8 cellular contexts compared by ENCODE assay signal in the genomic region with DNA sequence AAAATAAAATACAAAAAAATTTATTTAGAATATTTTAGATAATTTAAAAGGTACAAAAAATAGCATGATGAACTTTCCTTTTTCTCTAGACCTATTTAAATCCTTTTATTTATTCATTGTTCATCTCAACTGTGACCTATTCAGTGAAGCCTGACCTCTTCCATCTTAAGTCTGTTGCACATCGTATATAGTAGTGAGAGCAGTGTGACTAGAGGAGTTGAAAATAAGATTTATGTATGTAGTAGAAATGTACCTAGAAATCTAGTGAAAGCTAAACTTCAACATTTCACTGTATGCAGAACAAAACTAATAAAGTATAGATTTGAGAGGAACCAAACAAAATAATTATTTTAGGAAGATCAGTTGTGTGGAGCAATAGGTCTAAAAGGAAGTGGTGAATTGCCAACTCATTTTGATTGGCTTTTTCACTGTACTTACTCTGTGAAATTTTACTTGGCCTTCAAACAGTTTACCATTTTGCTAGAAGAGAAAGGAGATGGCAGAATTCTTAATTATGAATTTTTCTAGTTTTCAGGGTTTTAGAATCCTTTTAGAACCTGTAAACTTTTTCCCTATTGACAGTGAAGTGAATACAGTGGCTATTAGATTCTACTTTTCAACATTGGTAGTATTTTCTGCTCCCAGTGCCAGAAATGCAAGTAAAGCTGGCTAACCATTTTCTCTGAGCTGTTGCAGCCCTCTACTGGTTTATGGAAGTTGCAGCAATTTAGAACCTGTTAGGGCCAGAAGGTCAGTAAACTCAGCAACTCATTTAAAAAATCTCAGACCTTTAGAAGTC. TPM values are rescaled to one million over a fixed set of nuclear protein-coding genes. Genes with fewer than 3 reads are reported as not detected.
DNase-seq lines count a peak whose midpoint lies in the region; ATAC-seq and TF ChIP-seq lines count a peak whose summit lies in the region.

No MANE protein-coding gene starts in this region.

- H3K27ac ChIP-seq in CD8-positive, alpha-beta memory T cell (ENCODE audit: low read depth, low read length): peak overlapping the region; percentile 13
- peak overlapping the region; percentile 70 for H3K27ac ChIP-seq in OCI-LY7 (ENCODE audit: low read depth, low read length, poor library complexity, severe bottlenecking)
- H3K27ac ChIP-seq in brain microvascular endothelial cell: peak overlapping the region; percentile 39

- peak; percentile 54 for ATAC-seq in GM18867 (IDR thresholded peaks at IDR 0.05; ENCODE audit: unreplicated experiment)
- ATAC-seq in stimulated activated memory B cell treated with anti-CD40 and anti-IgM and Interleukin-4, amounts not matched to agents 10 μg/mL and 1 μg/mL and 100 μg/mL, for 72 hours: peak; percentile 65

- peak overlapping the region; percentile 68 for H3K4me2 ChIP-seq in OCI-LY7 (ENCODE audit: low read length)

- H3K9me3 ChIP-seq in CD8-positive, alpha-beta memory T cell (ENCODE audit: low read length): no peaks in the 10 kb centered on the region
- 0 out of 2 replicates have a peak, but pooled peaks cover 5% of the 10 kb centered on the region for H3K9me3 ChIP-seq in OCI-LY7 (ENCODE audit: low read length)

- H2AFZ ChIP-seq in OCI-LY7 (ENCODE audit: low read length): no peak overlapping the region

- peak overlapping the region; percentile 44 to 97 (median 68) for H3K27ac Mint-ChIP-seq in CD8-positive, alpha-beta memory T cell
- peak overlapping the region; percentile 58 to 89 (median 73) for H3K27ac Mint-ChIP-seq in immature natural killer cell
- H3K27ac Mint-ChIP-seq in stimulated activated memory B cell treated with anti-CD40 and anti-IgM and Interleukin-4, amounts not matched to agents 10 μg/mL and 1 μg/mL and 100 μg/mL, for 72 hours: peak overlapping the region; percentile 85

- in situ Hi-C loops in brain microvascular endothelial cell (cut with HindIII; ENCODE audit: low pct_ligation_motif_present, low sequenced_read_pairs): no loop called here

- peaks cover 100% of the 10 kb centered on the region for H3K79me2 ChIP-seq in OCI-LY7 (ENCODE audit: insufficient read depth, low read depth, low read length)

- H3K9me3 Mint-ChIP-seq in CD8-positive, alpha-beta memory T cell: peaks cover 0 to 1% (median 0%) of the 10 kb centered on the region in 5 donors
- H3K9me3 Mint-ChIP-seq in immature natural killer cell: no peaks in the 10 kb centered on the region
- no peaks in the 10 kb centered on the region for H3K9me3 Mint-ChIP-seq in stimulated activated memory B cell treated with anti-CD40 and anti-IgM and Interleukin-4, amounts not matched to agents 10 μg/mL and 1 μg/mL and 100 μg/mL, for 72 hours

- peak overlapping the region in 5 of 7 donors; percentile 7 to 37 (median 9) for H3K4me3 Mint-ChIP-seq in CD8-positive, alpha-beta memory T cell
- peak overlapping the region in 2 of 5 donors; percentile 27 to 39 for H3K4me3 Mint-ChIP-seq in immature natural killer cell
- H3K4me3 Mint-ChIP-seq in stimulated activated memory B cell treated with anti-CD40 and anti-IgM and Interleukin-4, amounts not matched to agents 10 μg/mL and 1 μg/mL and 100 μg/mL, for 72 hours: peak overlapping the region; percentile 50

- TF ChIP-seq CTCF in OCI-LY7 (conservative IDR thresholded peaks at IDR 0.05; ENCODE audit: low read length) (peak; percentile 98), brain microvascular endothelial cell (IDR thresholded peaks at IDR 0.05; ENCODE audit: low read depth, low read length, missing control alignments) (peak; percentile 84)

- BruUV-seq in OCI-LY7 (replicated peaks; lab: Mats Ljungman, UMichigan): no TSS peak

- H3K36me3 Mint-ChIP-seq in CD8-positive, alpha-beta memory T cell: peaks cover 0 to 10% (median 0%) of the 10 kb centered on the region in 3 donors
- H3K36me3 Mint-ChIP-seq in immature natural killer cell: no peaks in the 10 kb centered on the region
- H3K36me3 Mint-ChIP-seq in stimulated activated memory B cell treated with anti-CD40 and anti-IgM and Interleukin-4, amounts not matched to agents 10 μg/mL and 1 μg/mL and 100 μg/mL, for 72 hours: peaks cover 7% of the 10 kb centered on the region

- peaks cover 74 to 91% (median 89%) of the 10 kb centered on the region in 3 donors for H3K4me1 Mint-ChIP-seq in CD8-positive, alpha-beta memory T cell
- peaks cover 60 to 87% of the 10 kb centered on the region in 2 donors for H3K4me1 Mint-ChIP-seq in immature natural killer cell
- H3K4me1 Mint-ChIP-seq in stimulated activated memory B cell treated with anti-CD40 and anti-IgM and Interleukin-4, amounts not matched to agents 10 μg/mL and 1 μg/mL and 100 μg/mL, for 72 hours: peaks cover 64% of the 10 kb centered on the region

- H4K20me1 ChIP-seq in OCI-LY7 (ENCODE audit: insufficient read depth, low read length): no peaks in the 10 kb centered on the region; the same call in 1 of the 2 replicates

- no peaks in the 10 kb centered on the region for H3K27me3 Mint-ChIP-seq in CD8-positive, alpha-beta memory T cell
- peaks cover 0 to 2% (median 1%) of the 10 kb centered on the region in 3 donors for H3K27me3 Mint-ChIP-seq in immature natural killer cell (ENCODE audit: low read depth in 3 of 3)
- H3K27me3 Mint-ChIP-seq in stimulated activated memory B cell treated with anti-CD40 and anti-IgM and Interleukin-4, amounts not matched to agents 10 μg/mL and 1 μg/mL and 100 μg/mL, for 72 hours: no peaks in the 10 kb centered on the region

- H3K4me1 ChIP-seq in CD8-positive, alpha-beta memory T cell (ENCODE audit: insufficient read depth, low read length): peaks cover 78% of the 10 kb centered on the region
- H3K4me1 ChIP-seq in OCI-LY7 (ENCODE audit: insufficient read depth, low read length, poor library complexity, severe bottlenecking): peaks cover 53% of the 10 kb centered on the region

- H3K36me3 ChIP-seq in CD8-positive, alpha-beta memory T cell (ENCODE audit: insufficient read depth, low read length): no peaks in the 10 kb centered on the region
- H3K36me3 ChIP-seq in OCI-LY7 (ENCODE audit: insufficient read depth, low read length) (peaks cover 8% of the 10 kb centered on the region), brain microvascular endothelial cell (replicated peaks) (no peaks in the 10 kb centered on the region)

- DNase-seq in CD8-positive, alpha-beta memory T cell: peak in 4 of 5 donors; percentile 17 to 56 (median 54)
- DNase-seq in HT-29 (ENCODE audit: low spot score) (peak; percentile 77), OCI-LY7 (ENCODE audit: low spot score) (peak; percentile 80), brain microvascular endothelial cell (peak; percentile 68), immature natural killer cell (peak; percentile 48 to 67 (median 59)), HK-2 (ENCODE audit: unreplicated experiment) (no peak)

- POLR2A ChIA-PET in CD8-positive, alpha-beta memory T cell (lab: Charles Lee): interaction anchor here (0.6 to 1.3 kb wide), 5 partner anchors 10 to 44 kb away, joined by 3 to 6 read pairs (median 3); partner anchors contain the start of gene ANKRD12
- POLR2A ChIA-PET in OCI-LY7 (lab: Charles Lee): interaction anchor here (0.6 kb wide), 1 partner anchor 43 kb away, joined by 3 read pairs; no protein-coding TSS in a partner anchor

- intact Hi-C loops in OCI-LY7 (cut with micrococcal nuclease; ENCODE audit: unreplicated experiment): loop anchor here (1.0 to 5.0 kb wide), 4 partner anchors 74 to 535 kb away; no protein-coding TSS in a partner anchor

- no peaks in the 10 kb centered on the region for H3K27me3 ChIP-seq in CD8-positive, alpha-beta memory T cell (ENCODE audit: insufficient read depth, low read length, poor library complexity, severe bottlenecking)
- no peaks in the 10 kb centered on the region for H3K27me3 ChIP-seq in brain microvascular endothelial cell (replicated peaks)

- CTCF ChIA-PET in CD8-positive, alpha-beta memory T cell (lab: Charles Lee): interaction anchor here (0.9 to 2.8 kb wide), 8 partner anchors 10 to 74 kb away, joined by 3 to 15 read pairs (median 4); partner anchors contain the start of genes ANKRD12 and NDUFV2
- CTCF ChIA-PET in OCI-LY7 (lab: Charles Lee; ENCODE audit: unreplicated experiment): no interaction called here

- no peak overlapping the region for H3K4me3 ChIP-seq in CD8-positive, alpha-beta memory T cell (ENCODE audit: low read length)
- H3K4me3 ChIP-seq in OCI-LY7 (ENCODE audit: low read depth, low read length, poor library complexity, severe bottlenecking) (peak overlapping the region; percentile 33), brain microvascular endothelial cell (ENCODE audit: low read depth, low read length) (no peak overlapping the region)

- H3K9me2 ChIP-seq in OCI-LY7 (ENCODE audit: insufficient read depth, low read length): no peaks in the 10 kb centered on the region

RNA-seq across cellular contexts. Expression of gene ANKRD12, which starts 11.1 kb away (rescaled TPM):
- 10 to 100 TPM; 66.6 to 67.6 TPM for total RNA-seq in CD8-positive, alpha-beta memory T cell
- 109 TPM for polyA plus RNA-seq in CD8-positive, alpha-beta memory T cell
- 20.0 and 24.1 TPM in 2 replicates for total RNA-seq in HT-29 (2014; rRNA removed; shearing (Covaris generic))
- total RNA-seq in OCI-LY7 (2014; rRNA removed; shearing (Covaris generic)): 65.9 and 74.5 TPM in 2 replicates
- total RNA-seq in OCI-LY7 (2022): 66.5 and 67.0 TPM in 2 replicates
- polyA plus RNA-seq in immature natural killer cell: 10 to 100 TPM in 2 of 3 donors, 1 to 10 TPM in 1; 8.8 to 69.7 (median 35.7) TPM

RNA-seq across cellular contexts. Expression of gene NDUFV2, which starts 45.1 kb away (rescaled TPM):
- total RNA-seq in CD8-positive, alpha-beta memory T cell: 100 to 1,000 TPM; 324 to 331 TPM
- polyA plus RNA-seq in CD8-positive, alpha-beta memory T cell: 187 TPM
- total RNA-seq in HT-29 (2014; rRNA removed; shearing (Covaris generic)): 135 and 152 TPM in 2 replicates
- 145 and 185 TPM in 2 replicates for total RNA-seq in OCI-LY7 (2014; rRNA removed; shearing (Covaris generic))
- total RNA-seq in OCI-LY7 (2022): 201 and 213 TPM in 2 replicates
- polyA plus RNA-seq in immature natural killer cell: 100 to 1,000 TPM in 2 of 3 donors, 10 to 100 TPM in 1; 88.7 to 155 (median 115) TPM

Comparison
In these comparisons a context has a peak if more than half of its experiments do, and no peak if none do; other contexts are left out.
1. H3K27ac ChIP-seq: peak in every context shown above with its lines; median percentile 70 in OCI-LY7; 39 in brain microvascular endothelial cell; 13 in CD8-positive, alpha-beta memory T cell.